17 cellular contexts compared by ENCODE assay signal in genomic region chr5:1346627-1347440, GRCh38. TPM values are rescaled to one million over a fixed set of nuclear protein-coding genes. Genes with fewer than 3 reads are reported as not detected.
DNase-seq lines count a peak whose midpoint lies in the region; ATAC-seq and TF ChIP-seq lines count a peak whose summit lies in the region.
"Had no signal": no experiment of that assay in that cellular context is flagged by ENCODE, and none has a peak within 500 bp of the region (broad histone marks: within the 10 kb centered on the region; RNA-seq: fewer than 3 reads in every experiment).

No MANE protein-coding gene starts in this region.

- DNase-seq in SK-N-SH: no peak
- no peak for DNase-seq in HFFc6
- DNase-seq in activated naive CD8-positive, alpha-beta T cell treated with anti-CD3 and anti-CD28 coated beads, Interleukin-2, amount 50 U/mL, for 24 hours: no peak
- DNase-seq in neural crest cell (ENCODE audit: low read depth, low spot score): no peak
- DNase-seq in SHP77 (lab: John Stamatoyannopoulos, UW): no peak
- no peak for DNase-seq in NCI-H1694 (lab: John Stamatoyannopoulos, UW)
- DNase-seq: erythroblast; KBM-7; NCI-H1436; NCI-H524; retina; stimulated activated CD4-positive, alpha-beta T cell treated with anti-CD3 and anti-CD28 coated beads, Interleukin-1b, Interleukin-23, amount 100 ng/mL, for 48 hours had no signal

- no peak overlapping the region for H3K27ac ChIP-seq in SK-N-SH (ENCODE audit: low read depth in 2 of 2, low read length in 1 of 2)
- H3K27ac ChIP-seq: 22Rv1 had no signal

- H3K36me3 ChIP-seq in SK-N-SH (replicated peaks in 1 of 2; ENCODE audit: control insufficient read depth in 1 of 2, insufficient read depth in 2 of 2, low read length in 1 of 2): peaks cover 6 to 13% of the 10 kb centered on the region in 2 experiments

- no peaks in the 10 kb centered on the region for H3F3A ChIP-seq in SK-N-SH (replicated peaks; ENCODE audit: insufficient read depth)

- TF ChIP-seq RAD21 in SK-N-SH (IDR thresholded peaks at IDR 0.05; ENCODE audit: low read length): no peak

- POLR2A ChIA-PET in SK-N-SH (lab: Yijun Ruan, JAX): interaction anchor here (0.6 kb wide), 1 partner anchor 247 kb away, joined by 3 read pairs; no protein-coding TSS in a partner anchor

- no peak for TF ChIP-seq EP300 in SK-N-SH (IDR thresholded peaks at IDR 0.05; ENCODE audit: borderline replicate concordance in 1 of 2, low read depth in 1 of 2, low read length in 1 of 2)

- peaks cover 35% of the 10 kb centered on the region for H3K79me2 ChIP-seq in SK-N-SH (ENCODE audit: insufficient read depth)

- H3K9me2 ChIP-seq in SK-N-SH: no peaks in the 10 kb centered on the region

- H3K9ac ChIP-seq in SK-N-SH: no peak overlapping the region

- peaks cover 13% of the 10 kb centered on the region for H3K36me3 Mint-ChIP-seq in HFFc6 (ENCODE audit: low read depth)
- H3K36me3 Mint-ChIP-seq in activated naive CD8-positive, alpha-beta T cell treated with anti-CD3 and anti-CD28 coated beads, Interleukin-2, amount 50 U/mL, for 24 hours (ENCODE audit: low read depth): peaks cover 19% of the 10 kb centered on the region
- no peaks in the 10 kb centered on the region for H3K36me3 Mint-ChIP-seq in neural crest cell (ENCODE audit: low read depth)

- peaks cover 0 to 18% of the 10 kb centered on the region in 2 experiments; a peak in 2 of 4 replicates for H3K4me1 ChIP-seq in SK-N-SH (ENCODE audit: control insufficient read depth in 1 of 2, insufficient read depth in 2 of 2, low read depth in 1 of 2, low read length in 1 of 2)

- H3K9me3 Mint-ChIP-seq in HFFc6 (no peaks in the 10 kb centered on the region), neural crest cell (no peaks in the 10 kb centered on the region)
- no peaks in the 10 kb centered on the region for H3K9me3 Mint-ChIP-seq in activated naive CD8-positive, alpha-beta T cell treated with anti-CD3 and anti-CD28 coated beads, Interleukin-2, amount 50 U/mL, for 24 hours

- no peak for ATAC-seq in SK-N-SH treated with all-trans-retinoic acid at 6 μM for 48 hours
- no peak for ATAC-seq in activated naive CD8-positive, alpha-beta T cell treated with anti-CD3 and anti-CD28 coated beads, Interleukin-2, amount 50 U/mL, for 24 hours
- no peak for ATAC-seq in GM21619 (IDR thresholded peaks at IDR 0.05; ENCODE audit: unreplicated experiment)
- ATAC-seq: Panc1 had no signal

- CTCF ChIA-PET in SK-N-SH (lab: Yijun Ruan, JAX): interaction anchor here (1.1 kb wide), 1 partner anchor 33 kb away, joined by 3 read pairs; no protein-coding TSS in a partner anchor

- H3K27me3 Mint-ChIP-seq in HFFc6 (ENCODE audit: insufficient read depth) (peaks cover 6% of the 10 kb centered on the region), neural crest cell (ENCODE audit: low read depth) (peaks cover 4% of the 10 kb centered on the region)
- no peaks in the 10 kb centered on the region for H3K27me3 Mint-ChIP-seq in activated naive CD8-positive, alpha-beta T cell treated with anti-CD3 and anti-CD28 coated beads, Interleukin-2, amount 50 U/mL, for 24 hours

- WGBS in SK-N-SH (ENCODE audit: low lambda C conversion rate): 90% methylated on average over 17 of the region's 21 CpGs

- no peak for TF ChIP-seq CTCF in SK-N-SH (IDR thresholded peaks at IDR 0.05)
- no peak for TF ChIP-seq CTCF in HFFc6 (IDR thresholded peaks at IDR 0.05)
- TF ChIP-seq CTCF in neural crest cell (conservative IDR thresholded peaks at IDR 0.05): no peak

- H3K27ac Mint-ChIP-seq in HFFc6: no peak overlapping the region
- no peak overlapping the region for H3K27ac Mint-ChIP-seq in activated naive CD8-positive, alpha-beta T cell treated with anti-CD3 and anti-CD28 coated beads, Interleukin-2, amount 50 U/mL, for 24 hours
- H3K27ac Mint-ChIP-seq in neural crest cell (ENCODE audit: unreplicated experiment): peak overlapping the region; percentile 27

- no peaks in the 10 kb centered on the region for H3K9me3 ChIP-seq in SK-N-SH

- H3K4me3 Mint-ChIP-seq in HFFc6 (peak overlapping the region; percentile 86; the same call in 1 of the 2 replicates), neural crest cell (peak overlapping the region; percentile 87)
- H3K4me3 Mint-ChIP-seq in activated naive CD8-positive, alpha-beta T cell treated with anti-CD3 and anti-CD28 coated beads, Interleukin-2, amount 50 U/mL, for 24 hours: peak overlapping the region; percentile 82

- H3K4me1 Mint-ChIP-seq in HFFc6 (ENCODE audit: low read depth) (peaks cover 22% of the 10 kb centered on the region), neural crest cell (peaks cover 15% of the 10 kb centered on the region)
- H3K4me1 Mint-ChIP-seq in activated naive CD8-positive, alpha-beta T cell treated with anti-CD3 and anti-CD28 coated beads, Interleukin-2, amount 50 U/mL, for 24 hours: peaks cover 20% of the 10 kb centered on the region

- H3K4me3 ChIP-seq in SK-N-SH (ENCODE audit: low read depth in 2 of 2, low read length in 1 of 2): no peak overlapping the region

- H4K20me1 ChIP-seq in SK-N-SH (ENCODE audit: insufficient read depth): no peaks in the 10 kb centered on the region; the same call in 1 of the 2 replicates

- 0 out of 2 replicates have a peak overlapping the region, but pooled peaks have one; percentile 91 for H3K4me2 ChIP-seq in SK-N-SH

- no peaks in the 10 kb centered on the region for H3K27me3 ChIP-seq in SK-N-SH (ENCODE audit: insufficient read depth)

- no peak overlapping the region for H2AFZ ChIP-seq in SK-N-SH (ENCODE audit: low read depth)

TF ChIP-seq in SK-N-SH, 30 proteins besides CTCF, POLR2A, EP300 and RAD21:
- TF ChIP-seq EZH2phosphoT487 (IDR thresholded peaks at IDR 0.05; ENCODE audit: borderline replicate concordance, low read depth): no peak

TF ChIP-seq in SK-N-SH treated with all-trans-retinoic acid at 6 μM for 48 hours, 23 proteins besides CTCF, POLR2A, EP300 and RAD21:
- TF ChIP-seq SNAI2 (CRISPR knock-in tag; IDR thresholded peaks at IDR 0.05) (no peak), ESRRG (CRISPR knock-in tag; IDR thresholded peaks at IDR 0.05) (no peak), ZNF70 (CRISPR knock-in tag; IDR thresholded peaks at IDR 0.05) (no peak), ISL1 (CRISPR knock-in tag; IDR thresholded peaks at IDR 0.05) (no peak), TOX (CRISPR knock-in tag; IDR thresholded peaks at IDR 0.05; ENCODE audit: borderline replicate concordance) (no peak), BACH2 (CRISPR knock-in tag; IDR thresholded peaks at IDR 0.05; ENCODE audit: borderline replicate concordance) (no peak), ZNF8 (CRISPR knock-in tag; IDR thresholded peaks at IDR 0.05) (no peak), ZFP30 (CRISPR knock-in tag; IDR thresholded peaks at IDR 0.05) (no peak), ZNF565 (CRISPR knock-in tag; conservative IDR thresholded peaks at IDR 0.05; ENCODE audit: low read depth) (no peak), CREB5 (CRISPR knock-in tag; IDR thresholded peaks at IDR 0.05; ENCODE audit: low read depth) (no peak), ARNTL (CRISPR knock-in tag; IDR thresholded peaks at IDR 0.05; ENCODE audit: borderline replicate concordance, low read depth) (no peak)

RNA-seq across cellular contexts. Expression of gene CLPTM1L, which starts 1.9 kb away (rescaled TPM):
- 202 TPM in 2 replicates for polyA plus RNA-seq in SK-N-SH (2012; rRNA removed)
- 166 and 192 TPM in 2 replicates for polyA plus RNA-seq in SK-N-SH (2012; cell fraction: cytosol; rRNA removed)
- 210 and 234 TPM in 2 replicates for polyA plus RNA-seq in SK-N-SH (2012; cell fraction: nucleus; rRNA removed)
- total RNA-seq in HFFc6 (2021; fragmentation: NEBNext Ultra II Directional; extraction: Animal tissue kit (Norgen Biotek cat#: 25700)): 100 to 1,000 TPM; 119 to 164 (median 143) TPM
- 95.1 and 103 TPM in 2 replicates for total RNA-seq in neural crest cell

RNA-seq across cellular contexts. Expression of gene TERT, which starts 52.0 kb away (rescaled TPM):
- polyA plus RNA-seq in SK-N-SH (2012; rRNA removed): 1.8 and 2.4 TPM in 2 replicates
- 0.37 and 0.90 TPM in 2 replicates for polyA plus RNA-seq in SK-N-SH (2012; cell fraction: cytosol; rRNA removed)
- polyA plus RNA-seq in SK-N-SH (2012; cell fraction: nucleus; rRNA removed): 11.8 and 18.1 TPM in 2 replicates
- total RNA-seq in HFFc6 (2021; fragmentation: NEBNext Ultra II Directional; extraction: Animal tissue kit (Norgen Biotek cat#: 25700)): 1,000 to 10,000 TPM; 2,350 to 4,507 (median 3,883) TPM
- 2.9 and 5.6 TPM in 2 replicates for total RNA-seq in neural crest cell
- total RNA-seq: kidney epithelial cell had no signal

Comparison
In these comparisons a context has a peak if more than half of its experiments do, and no peak if none do; other contexts are left out.
1. RNA of gene TERT, which starts 52.0 kb away (total RNA-seq): 2,350 to 4,507 TPM in HFFc6; 2.9 to 5.6 TPM in neural crest cell; every median in the first group is over 100 times any median in the second.
2. Peak in every context shown above with its lines, with median percentiles within 50 percentile points of each other: H3K4me3 Mint-ChIP-seq.